ENCODE assay signal across 8 cellular contexts in the genomic region with DNA sequence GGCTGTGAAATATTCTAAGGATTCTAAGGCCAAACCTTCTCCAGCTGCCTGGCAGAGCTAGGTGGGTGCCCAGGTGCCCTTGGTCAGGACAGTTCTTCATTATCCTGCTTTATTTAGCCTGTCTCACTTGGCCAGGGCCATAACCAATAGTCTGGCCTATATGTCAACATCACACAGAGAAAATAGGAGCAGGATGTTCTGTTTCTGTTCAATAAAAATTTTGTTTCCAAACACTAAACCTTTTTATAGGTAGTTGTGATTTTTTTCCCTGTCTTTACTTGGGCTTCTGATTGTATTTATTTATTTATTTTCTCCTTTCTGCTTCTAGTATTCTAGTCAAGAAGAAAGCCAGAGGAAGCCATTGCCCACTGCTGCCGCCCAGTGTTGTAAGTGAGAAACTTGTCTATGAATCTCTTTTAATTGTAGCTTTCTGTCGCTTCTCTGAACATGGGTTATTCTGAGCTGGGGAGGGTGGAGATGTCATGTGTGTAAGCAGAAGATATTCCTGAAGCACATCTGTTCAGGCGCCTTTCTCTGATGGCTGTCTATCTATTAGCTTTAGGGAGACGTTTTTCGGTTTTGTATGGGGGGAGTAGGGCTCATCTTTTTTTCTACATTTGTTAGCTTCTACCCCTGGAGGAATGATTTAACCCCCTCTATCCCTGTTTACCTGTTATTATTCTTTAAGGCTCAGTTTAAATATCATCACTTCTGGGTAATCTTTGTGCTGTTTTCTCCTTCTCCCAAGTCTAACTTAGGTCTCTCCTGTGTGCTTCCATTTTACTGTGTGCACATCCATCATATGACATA.
A peak's percentile ranks its signal among the peaks of the same experiment; 100 is the strongest.
DNase-seq lines count a peak whose midpoint lies in the region; ATAC-seq and TF ChIP-seq lines count a peak whose summit lies in the region.

No MANE protein-coding gene starts in this region.

- H3K4me3 ChIP-seq in endocrine pancreas (ENCODE audit: control insufficient read depth, insufficient read depth, low read length): peak overlapping the region; percentile 41

- no peak for ATAC-seq in GM21360 (IDR thresholded peaks at IDR 0.05; ENCODE audit: unreplicated experiment)

- H3K9me3 ChIP-seq in endocrine pancreas (ENCODE audit: control insufficient read depth, low read length): no peaks in the 10 kb centered on the region

- no peak overlapping the region for H3K9ac ChIP-seq in endocrine pancreas (ENCODE audit: control insufficient read depth, insufficient read depth, low read length)

- TF ChIP-seq CTCF in GM12873 (IDR thresholded peaks at IDR 0.05; ENCODE audit: insufficient read depth, low read depth, low read length, missing control alignments): peak; percentile 67

- H3K27me3 ChIP-seq in endocrine pancreas (ENCODE audit: control insufficient read depth, insufficient read depth, low read length): no peaks in the 10 kb centered on the region

- DNase-seq in A172 (ENCODE audit: low spot score) (peak; percentile 56), NCI-H2227 treated with DMSO at 0.1 percent for 48 hours (lab: John Stamatoyannopoulos, UW) (peak; percentile 67), lung microvascular endothelial cell (ENCODE audit: low read depth in 2 of 2) (peak; percentile 67 to 80)
- DNase-seq in activated CD4-positive, alpha-beta T cell treated with anti-CD3 and anti-CD28 coated beads for 4 hours: peak; percentile 33 to 42
- peak; percentile 14 for DNase-seq in stimulated activated CD8-positive, alpha-beta memory T cell treated with anti-CD3 and anti-CD28 coated beads, Interleukin-15, amount 100 ng/mL, for 1 hour (ENCODE audit: low read depth)

- no peaks in the 10 kb centered on the region for H3K36me3 ChIP-seq in endocrine pancreas (ENCODE audit: control insufficient read depth, insufficient read depth, low read length)

- H3K4me1 ChIP-seq in endocrine pancreas (ENCODE audit: control insufficient read depth, insufficient read depth, low read length): peaks cover 5% of the 10 kb centered on the region

Comparison
In these comparisons a context has a peak if more than half of its experiments do, and no peak if none do; other contexts are left out.
1. DNase-seq: peak in every context shown above with its lines; median percentile 74 in lung microvascular endothelial cell; 67 in NCI-H2227 treated with DMSO at 0.1 percent for 48 hours; 56 in A172; 38 in activated CD4-positive, alpha-beta T cell treated with anti-CD3 and anti-CD28 coated beads for 4 hours; 14 in stimulated activated CD8-positive, alpha-beta memory T cell treated with anti-CD3 and anti-CD28 coated beads, Interleukin-15, amount 100 ng/mL, for 1 hour.